Comparison of ENCODE assay signal across 1 cellular context in the genomic region with DNA sequence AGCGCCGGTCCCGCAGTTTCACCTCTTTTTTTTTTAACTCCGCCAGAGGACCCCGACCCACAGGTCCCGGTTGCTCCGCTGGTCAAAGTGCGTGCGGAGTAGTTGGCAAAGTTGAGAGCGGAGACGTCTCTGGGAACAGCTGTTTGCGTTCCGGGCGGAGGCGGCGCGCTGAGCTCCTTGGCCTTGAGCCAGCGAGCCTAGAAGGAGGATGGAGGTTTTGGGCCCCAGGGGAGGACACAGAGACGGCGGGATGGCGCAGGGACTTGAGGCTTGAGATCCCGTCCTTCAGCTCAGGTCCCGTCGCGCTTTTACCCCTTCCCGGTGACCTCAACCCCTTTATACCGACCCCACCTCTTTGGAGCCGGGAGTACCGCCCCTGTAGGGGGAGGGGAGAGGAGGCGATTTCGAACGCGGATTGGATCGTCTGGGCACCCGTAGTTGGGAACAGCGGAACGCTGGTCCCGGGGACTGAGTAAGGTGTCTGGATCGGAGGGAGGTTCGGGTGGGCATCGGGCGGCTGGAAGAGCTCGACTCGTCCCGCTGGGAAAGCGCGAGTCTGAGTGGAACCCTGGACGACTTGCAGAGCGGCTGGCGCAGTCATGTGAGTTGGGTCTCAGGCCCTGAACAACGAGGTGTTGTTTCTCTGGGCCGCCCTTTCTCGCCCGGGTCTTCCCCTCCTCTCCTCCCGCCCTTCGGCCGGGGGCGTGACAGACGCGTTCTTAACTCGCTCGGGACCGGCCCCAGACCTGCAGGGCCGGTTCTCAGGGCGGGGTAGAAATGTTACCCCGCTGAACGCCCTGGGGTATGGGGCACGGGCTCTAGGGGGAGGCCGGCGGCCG.
A peak's percentile ranks its signal among the peaks of the same experiment; 100 is the strongest.
TF ChIP-seq lines count a peak whose summit lies in the region.

A gene with protein sequence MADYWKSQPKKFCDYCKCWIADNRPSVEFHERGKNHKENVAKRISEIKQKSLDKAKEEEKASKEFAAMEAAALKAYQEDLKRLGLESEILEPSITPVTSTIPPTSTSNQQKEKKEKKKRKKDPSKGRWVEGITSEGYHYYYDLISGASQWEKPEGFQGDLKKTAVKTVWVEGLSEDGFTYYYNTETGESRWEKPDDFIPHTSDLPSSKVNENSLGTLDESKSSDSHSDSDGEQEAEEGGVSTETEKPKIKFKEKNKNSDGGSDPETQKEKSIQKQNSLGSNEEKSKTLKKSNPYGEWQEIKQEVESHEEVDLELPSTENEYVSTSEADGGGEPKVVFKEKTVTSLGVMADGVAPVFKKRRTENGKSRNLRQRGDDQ (plus strand): TSS at position 435 of the 839 bp plus-strand sequence. CDS start 165 bp downstream, at position 600.

TF ChIP-seq in HepG2, 621 proteins besides CTCF, POLR2A, EP300 and RAD21 (continued from another document and continues in another):
- TF ChIP-seq, protein P1, sequence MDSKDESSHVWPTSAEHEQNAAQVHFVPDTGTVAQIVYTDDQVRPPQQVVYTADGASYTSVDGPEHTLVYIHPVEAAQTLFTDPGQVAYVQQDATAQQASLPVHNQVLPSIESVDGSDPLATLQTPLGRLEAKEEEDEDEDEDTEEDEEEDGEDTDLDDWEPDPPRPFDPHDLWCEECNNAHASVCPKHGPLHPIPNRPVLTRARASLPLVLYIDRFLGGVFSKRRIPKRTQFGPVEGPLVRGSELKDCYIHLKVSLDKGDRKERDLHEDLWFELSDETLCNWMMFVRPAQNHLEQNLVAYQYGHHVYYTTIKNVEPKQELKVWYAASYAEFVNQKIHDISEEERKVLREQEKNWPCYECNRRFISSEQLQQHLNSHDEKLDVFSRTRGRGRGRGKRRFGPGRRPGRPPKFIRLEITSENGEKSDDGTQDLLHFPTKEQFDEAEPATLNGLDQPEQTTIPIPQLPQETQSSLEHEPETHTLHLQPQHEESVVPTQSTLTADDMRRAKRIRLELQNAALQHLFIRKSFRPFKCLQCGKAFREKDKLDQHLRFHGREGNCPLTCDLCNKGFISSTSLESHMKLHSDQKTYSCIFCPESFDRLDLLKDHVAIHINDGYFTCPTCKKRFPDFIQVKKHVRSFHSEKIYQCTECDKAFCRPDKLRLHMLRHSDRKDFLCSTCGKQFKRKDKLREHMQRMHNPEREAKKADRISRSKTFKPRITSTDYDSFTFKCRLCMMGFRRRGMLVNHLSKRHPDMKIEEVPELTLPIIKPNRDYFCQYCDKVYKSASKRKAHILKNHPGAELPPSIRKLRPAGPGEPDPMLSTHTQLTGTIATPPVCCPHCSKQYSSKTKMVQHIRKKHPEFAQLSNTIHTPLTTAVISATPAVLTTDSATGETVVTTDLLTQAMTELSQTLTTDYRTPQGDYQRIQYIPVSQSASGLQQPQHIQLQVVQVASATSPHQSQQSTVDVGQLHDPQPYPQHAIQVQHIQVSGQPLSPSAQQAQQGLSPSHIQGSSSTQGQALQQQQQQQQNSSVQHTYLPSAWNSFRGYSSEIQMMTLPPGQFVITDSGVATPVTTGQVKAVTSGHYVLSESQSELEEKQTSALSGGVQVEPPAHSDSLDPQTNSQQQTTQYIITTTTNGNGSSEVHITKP (CRISPR knock-in tag; IDR thresholded peaks at IDR 0.05; ENCODE audit: low read depth) = peak; percentile 96
- TF ChIP-seq TGIF2 (CRISPR knock-in tag; IDR thresholded peaks at IDR 0.05) (no peak), CBX5 (CRISPR knock-in tag; IDR thresholded peaks at IDR 0.05; ENCODE audit: borderline replicate concordance) (0 out of 2 replicates have a peak, but pooled peaks have one; percentile 54), HMG20B (CRISPR knock-in tag; conservative IDR thresholded peaks at IDR 0.05) (peak; percentile 76), ZNF446 (CRISPR knock-in tag; IDR thresholded peaks at IDR 0.05) (no peak), FOXK2 (IDR thresholded peaks at IDR 0.05) (no peak; the same call in 1 of the 2 replicates), CBFB (CRISPR knock-in tag; IDR thresholded peaks at IDR 0.05) (peak; percentile 70), ZNF598 (CRISPR knock-in tag; IDR thresholded peaks at IDR 0.05; ENCODE audit: borderline replicate concordance) (no peak; the same call in 1 of the 2 replicates), ZNF678 (CRISPR knock-in tag; IDR thresholded peaks at IDR 0.05) (no peak), ZNF501 (CRISPR knock-in tag; IDR thresholded peaks at IDR 0.05) (no peak; the same call in 1 of the 2 replicates), ZNF251 (CRISPR knock-in tag; IDR thresholded peaks at IDR 0.05) (no peak), KDM4B (CRISPR knock-in tag; IDR thresholded peaks at IDR 0.05) (no peak; the same call in 1 of the 2 replicates)
- TF ChIP-seq, protein P2, sequence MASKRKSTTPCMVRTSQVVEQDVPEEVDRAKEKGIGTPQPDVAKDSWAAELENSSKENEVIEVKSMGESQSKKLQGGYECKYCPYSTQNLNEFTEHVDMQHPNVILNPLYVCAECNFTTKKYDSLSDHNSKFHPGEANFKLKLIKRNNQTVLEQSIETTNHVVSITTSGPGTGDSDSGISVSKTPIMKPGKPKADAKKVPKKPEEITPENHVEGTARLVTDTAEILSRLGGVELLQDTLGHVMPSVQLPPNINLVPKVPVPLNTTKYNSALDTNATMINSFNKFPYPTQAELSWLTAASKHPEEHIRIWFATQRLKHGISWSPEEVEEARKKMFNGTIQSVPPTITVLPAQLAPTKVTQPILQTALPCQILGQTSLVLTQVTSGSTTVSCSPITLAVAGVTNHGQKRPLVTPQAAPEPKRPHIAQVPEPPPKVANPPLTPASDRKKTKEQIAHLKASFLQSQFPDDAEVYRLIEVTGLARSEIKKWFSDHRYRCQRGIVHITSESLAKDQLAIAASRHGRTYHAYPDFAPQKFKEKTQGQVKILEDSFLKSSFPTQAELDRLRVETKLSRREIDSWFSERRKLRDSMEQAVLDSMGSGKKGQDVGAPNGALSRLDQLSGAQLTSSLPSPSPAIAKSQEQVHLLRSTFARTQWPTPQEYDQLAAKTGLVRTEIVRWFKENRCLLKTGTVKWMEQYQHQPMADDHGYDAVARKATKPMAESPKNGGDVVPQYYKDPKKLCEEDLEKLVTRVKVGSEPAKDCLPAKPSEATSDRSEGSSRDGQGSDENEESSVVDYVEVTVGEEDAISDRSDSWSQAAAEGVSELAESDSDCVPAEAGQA (IDR thresholded peaks at IDR 0.05; ENCODE audit: low read depth) = peak; percentile 70; the same call in 1 of the 2 replicates
- TF ChIP-seq, protein P2 (CRISPR knock-in tag; IDR thresholded peaks at IDR 0.05; ENCODE audit: borderline replicate concordance) = no peak
- TF ChIP-seq, protein P3, sequence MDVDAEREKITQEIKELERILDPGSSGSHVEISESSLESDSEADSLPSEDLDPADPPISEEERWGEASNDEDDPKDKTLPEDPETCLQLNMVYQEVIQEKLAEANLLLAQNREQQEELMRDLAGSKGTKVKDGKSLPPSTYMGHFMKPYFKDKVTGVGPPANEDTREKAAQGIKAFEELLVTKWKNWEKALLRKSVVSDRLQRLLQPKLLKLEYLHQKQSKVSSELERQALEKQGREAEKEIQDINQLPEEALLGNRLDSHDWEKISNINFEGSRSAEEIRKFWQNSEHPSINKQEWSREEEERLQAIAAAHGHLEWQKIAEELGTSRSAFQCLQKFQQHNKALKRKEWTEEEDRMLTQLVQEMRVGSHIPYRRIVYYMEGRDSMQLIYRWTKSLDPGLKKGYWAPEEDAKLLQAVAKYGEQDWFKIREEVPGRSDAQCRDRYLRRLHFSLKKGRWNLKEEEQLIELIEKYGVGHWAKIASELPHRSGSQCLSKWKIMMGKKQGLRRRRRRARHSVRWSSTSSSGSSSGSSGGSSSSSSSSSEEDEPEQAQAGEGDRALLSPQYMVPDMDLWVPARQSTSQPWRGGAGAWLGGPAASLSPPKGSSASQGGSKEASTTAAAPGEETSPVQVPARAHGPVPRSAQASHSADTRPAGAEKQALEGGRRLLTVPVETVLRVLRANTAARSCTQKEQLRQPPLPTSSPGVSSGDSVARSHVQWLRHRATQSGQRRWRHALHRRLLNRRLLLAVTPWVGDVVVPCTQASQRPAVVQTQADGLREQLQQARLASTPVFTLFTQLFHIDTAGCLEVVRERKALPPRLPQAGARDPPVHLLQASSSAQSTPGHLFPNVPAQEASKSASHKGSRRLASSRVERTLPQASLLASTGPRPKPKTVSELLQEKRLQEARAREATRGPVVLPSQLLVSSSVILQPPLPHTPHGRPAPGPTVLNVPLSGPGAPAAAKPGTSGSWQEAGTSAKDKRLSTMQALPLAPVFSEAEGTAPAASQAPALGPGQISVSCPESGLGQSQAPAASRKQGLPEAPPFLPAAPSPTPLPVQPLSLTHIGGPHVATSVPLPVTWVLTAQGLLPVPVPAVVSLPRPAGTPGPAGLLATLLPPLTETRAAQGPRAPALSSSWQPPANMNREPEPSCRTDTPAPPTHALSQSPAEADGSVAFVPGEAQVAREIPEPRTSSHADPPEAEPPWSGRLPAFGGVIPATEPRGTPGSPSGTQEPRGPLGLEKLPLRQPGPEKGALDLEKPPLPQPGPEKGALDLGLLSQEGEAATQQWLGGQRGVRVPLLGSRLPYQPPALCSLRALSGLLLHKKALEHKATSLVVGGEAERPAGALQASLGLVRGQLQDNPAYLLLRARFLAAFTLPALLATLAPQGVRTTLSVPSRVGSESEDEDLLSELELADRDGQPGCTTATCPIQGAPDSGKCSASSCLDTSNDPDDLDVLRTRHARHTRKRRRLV (CRISPR knock-in tag; IDR thresholded peaks at IDR 0.05) = no peak
- TF ChIP-seq, protein P4, sequence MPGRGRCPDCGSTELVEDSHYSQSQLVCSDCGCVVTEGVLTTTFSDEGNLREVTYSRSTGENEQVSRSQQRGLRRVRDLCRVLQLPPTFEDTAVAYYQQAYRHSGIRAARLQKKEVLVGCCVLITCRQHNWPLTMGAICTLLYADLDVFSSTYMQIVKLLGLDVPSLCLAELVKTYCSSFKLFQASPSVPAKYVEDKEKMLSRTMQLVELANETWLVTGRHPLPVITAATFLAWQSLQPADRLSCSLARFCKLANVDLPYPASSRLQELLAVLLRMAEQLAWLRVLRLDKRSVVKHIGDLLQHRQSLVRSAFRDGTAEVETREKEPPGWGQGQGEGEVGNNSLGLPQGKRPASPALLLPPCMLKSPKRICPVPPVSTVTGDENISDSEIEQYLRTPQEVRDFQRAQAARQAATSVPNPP (CRISPR knock-in tag; IDR thresholded peaks at IDR 0.05) = peak; percentile 78; the same call in 1 of the 2 replicates
- TF ChIP-seq, protein P5, sequence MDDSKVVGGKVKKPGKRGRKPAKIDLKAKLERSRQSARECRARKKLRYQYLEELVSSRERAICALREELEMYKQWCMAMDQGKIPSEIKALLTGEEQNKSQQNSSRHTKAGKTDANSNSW (CRISPR knock-in tag; IDR thresholded peaks at IDR 0.05; ENCODE audit: borderline replicate concordance) = 0 out of 2 replicates have a peak, but pooled peaks have one; percentile 2
- TF ChIP-seq, protein P6, sequence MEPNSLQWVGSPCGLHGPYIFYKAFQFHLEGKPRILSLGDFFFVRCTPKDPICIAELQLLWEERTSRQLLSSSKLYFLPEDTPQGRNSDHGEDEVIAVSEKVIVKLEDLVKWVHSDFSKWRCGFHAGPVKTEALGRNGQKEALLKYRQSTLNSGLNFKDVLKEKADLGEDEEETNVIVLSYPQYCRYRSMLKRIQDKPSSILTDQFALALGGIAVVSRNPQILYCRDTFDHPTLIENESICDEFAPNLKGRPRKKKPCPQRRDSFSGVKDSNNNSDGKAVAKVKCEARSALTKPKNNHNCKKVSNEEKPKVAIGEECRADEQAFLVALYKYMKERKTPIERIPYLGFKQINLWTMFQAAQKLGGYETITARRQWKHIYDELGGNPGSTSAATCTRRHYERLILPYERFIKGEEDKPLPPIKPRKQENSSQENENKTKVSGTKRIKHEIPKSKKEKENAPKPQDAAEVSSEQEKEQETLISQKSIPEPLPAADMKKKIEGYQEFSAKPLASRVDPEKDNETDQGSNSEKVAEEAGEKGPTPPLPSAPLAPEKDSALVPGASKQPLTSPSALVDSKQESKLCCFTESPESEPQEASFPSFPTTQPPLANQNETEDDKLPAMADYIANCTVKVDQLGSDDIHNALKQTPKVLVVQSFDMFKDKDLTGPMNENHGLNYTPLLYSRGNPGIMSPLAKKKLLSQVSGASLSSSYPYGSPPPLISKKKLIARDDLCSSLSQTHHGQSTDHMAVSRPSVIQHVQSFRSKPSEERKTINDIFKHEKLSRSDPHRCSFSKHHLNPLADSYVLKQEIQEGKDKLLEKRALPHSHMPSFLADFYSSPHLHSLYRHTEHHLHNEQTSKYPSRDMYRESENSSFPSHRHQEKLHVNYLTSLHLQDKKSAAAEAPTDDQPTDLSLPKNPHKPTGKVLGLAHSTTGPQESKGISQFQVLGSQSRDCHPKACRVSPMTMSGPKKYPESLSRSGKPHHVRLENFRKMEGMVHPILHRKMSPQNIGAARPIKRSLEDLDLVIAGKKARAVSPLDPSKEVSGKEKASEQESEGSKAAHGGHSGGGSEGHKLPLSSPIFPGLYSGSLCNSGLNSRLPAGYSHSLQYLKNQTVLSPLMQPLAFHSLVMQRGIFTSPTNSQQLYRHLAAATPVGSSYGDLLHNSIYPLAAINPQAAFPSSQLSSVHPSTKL (CRISPR knock-in tag; IDR thresholded peaks at IDR 0.05) = peak; percentile 66
- TF ChIP-seq, protein P7, sequence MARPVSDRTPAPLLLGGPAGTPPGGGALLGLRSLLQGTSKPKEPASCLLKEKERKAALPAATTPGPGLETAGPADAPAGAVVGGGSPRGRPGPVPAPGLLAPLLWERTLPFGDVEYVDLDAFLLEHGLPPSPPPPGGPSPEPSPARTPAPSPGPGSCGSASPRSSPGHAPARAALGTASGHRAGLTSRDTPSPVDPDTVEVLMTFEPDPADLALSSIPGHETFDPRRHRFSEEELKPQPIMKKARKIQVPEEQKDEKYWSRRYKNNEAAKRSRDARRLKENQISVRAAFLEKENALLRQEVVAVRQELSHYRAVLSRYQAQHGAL (CRISPR knock-in tag; IDR thresholded peaks at IDR 0.05; ENCODE audit: not compliant biosample characterization) = no peak
